In the genomic region with DNA sequence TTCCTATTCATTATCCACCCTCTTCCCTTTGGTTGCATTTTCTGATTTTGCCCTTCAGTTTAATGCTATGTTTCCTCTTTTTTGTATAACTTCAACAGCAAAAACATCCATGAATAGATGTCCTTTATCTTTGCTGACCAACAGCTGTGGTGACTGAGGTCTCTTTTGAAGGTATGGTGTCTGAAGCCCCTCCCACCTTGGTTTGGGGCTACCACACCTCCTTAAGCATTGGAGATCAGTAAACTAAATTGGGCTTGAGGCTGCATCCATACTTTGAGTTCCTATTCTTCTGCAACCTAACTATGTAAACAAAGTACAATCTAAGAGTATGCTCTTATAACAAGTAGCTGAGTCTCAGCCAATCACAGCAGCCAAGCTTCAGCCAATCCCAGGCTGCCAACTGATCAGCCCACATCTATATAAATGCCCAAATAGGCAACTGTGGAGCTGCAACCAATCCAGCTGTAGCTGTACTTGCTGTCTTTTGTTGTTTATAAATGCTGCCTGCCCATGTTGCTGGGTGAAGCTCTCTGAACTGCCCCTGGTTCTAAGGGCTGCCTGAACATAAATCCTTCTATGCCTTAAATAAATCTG, we compare ENCODE assay signal across 10 cellular contexts.
DNase-seq lines count a peak whose midpoint lies in the region; ATAC-seq and TF ChIP-seq lines count a peak whose summit lies in the region.
"Had no signal": no experiment of that assay in that cellular context is flagged by ENCODE, and none has a peak within 500 bp of the region (broad histone marks: within the 10 kb centered on the region; RNA-seq: fewer than 3 reads in every experiment).

No MANE protein-coding gene starts in this region.

- no peaks in the 10 kb centered on the region for H3K36me3 Mint-ChIP-seq in activated CD8-positive, alpha-beta T cell treated with anti-CD3 and anti-CD28 coated beads for 36 hours (ENCODE audit: low read depth)

- no peak for TF ChIP-seq EP300 in sigmoid colon (IDR thresholded peaks at IDR 0.05)

- in situ Hi-C loops in KBM-7 (cut with MboI; ENCODE audit: low pct_unique_long_range_greater_than_20kb, low sequenced_read_pairs) (loop anchor here (10.0 kb wide), 1 partner anchor 115 kb away; no protein-coding TSS in a partner anchor), mammary epithelial cell (cut with MboI; ENCODE audit: low sequenced_read_pairs in 2 of 2) (loop anchor here (5.0 to 10.0 kb wide), 5 partner anchors 113 to 225 kb away; no protein-coding TSS in a partner anchor)

- no TSS peak for BruUV-seq in mammary epithelial cell (replicated peaks; lab: Mats Ljungman, UMichigan)

- peak; percentile 42 for DNase-seq in NCI-H748 (lab: John Stamatoyannopoulos, UW; ENCODE audit: unreplicated experiment)
- DNase-seq in NCI-H748 treated with DMSO at 0.1 percent for 48 hours (lab: John Stamatoyannopoulos, UW), result no peak
- peak; percentile 28 for DNase-seq in KBM-7
- DNase-seq in mammary epithelial cell, result peak; percentile 39
- no peak for DNase-seq in sigmoid colon
- DNase-seq in superior temporal gyrus (ENCODE audit: extremely low spot score), result no peak
- DNase-seq in activated CD8-positive, alpha-beta T cell treated with anti-CD3 and anti-CD28 coated beads for 36 hours, result no peak
- DNase-seq: effector memory CD4-positive, alpha-beta T cell; stimulated activated CD4-positive, alpha-beta T cell treated with anti-CD3 and anti-CD28 coated beads, Interleukin-4, amount 100 ng/mL, for 1 hour had no signal

- H3K9me3 ChIP-seq in mammary epithelial cell (replicated peaks; ENCODE audit: insufficient read depth, low read length), result no peaks in the 10 kb centered on the region
- no peaks in the 10 kb centered on the region for H3K9me3 ChIP-seq in sigmoid colon

- POLR2A ChIA-PET in activated CD8-positive, alpha-beta T cell treated with anti-CD3 and anti-CD28 coated beads for 36 hours (lab: Charles Lee), result no interaction called here

- H3K27ac Mint-ChIP-seq in activated CD8-positive, alpha-beta T cell treated with anti-CD3 and anti-CD28 coated beads for 36 hours, result no peak overlapping the region

- dilution Hi-C loops in mammary epithelial cell (cut with HindIII; ENCODE audit: low sequenced_read_pairs), result loop anchor here (5.0 kb wide), 1 partner anchor 128 kb away; no protein-coding TSS in a partner anchor

- no peak for ATAC-seq in HG02759 (IDR thresholded peaks at IDR 0.05; ENCODE audit: unreplicated experiment)
- ATAC-seq in activated CD8-positive, alpha-beta T cell treated with anti-CD3 and anti-CD28 coated beads for 36 hours, result no peak

- peak overlapping the region; percentile 51 for H2AFZ ChIP-seq in mammary epithelial cell (ENCODE audit: low read depth, low read length)

- no peaks in the 10 kb centered on the region for H3K79me2 ChIP-seq in mammary epithelial cell (ENCODE audit: insufficient read depth, low read length)

- H3K4me1 ChIP-seq in mammary epithelial cell (ENCODE audit: insufficient read depth, low read length) (peaks cover 26% of the 10 kb centered on the region), sigmoid colon (peaks cover 0 to 75% (median 64%) of the 10 kb centered on the region in 4 donors)

- no peaks in the 10 kb centered on the region for H3K9me3 Mint-ChIP-seq in activated CD8-positive, alpha-beta T cell treated with anti-CD3 and anti-CD28 coated beads for 36 hours

- H3K4me1 Mint-ChIP-seq in activated CD8-positive, alpha-beta T cell treated with anti-CD3 and anti-CD28 coated beads for 36 hours (ENCODE audit: low read depth), result no peaks in the 10 kb centered on the region

- H3K27ac ChIP-seq in mammary epithelial cell (ENCODE audit: insufficient read depth, low read depth, low read length) (no peak overlapping the region), sigmoid colon (peak overlapping the region; percentile 53 to 67 (median 63))

- no peak for TF ChIP-seq POLR2A in sigmoid colon (IDR thresholded peaks at IDR 0.05)

- TF ChIP-seq CTCF in mammary epithelial cell (conservative IDR thresholded peaks at IDR 0.05 in 1 of 2, IDR thresholded peaks at IDR 0.05 in 1 of 2; ENCODE audit: extremely low read depth in 1 of 2, insufficient read depth in 1 of 2, low read depth in 1 of 2, low read length in 2 of 2), result no peak
- TF ChIP-seq CTCF in sigmoid colon (IDR thresholded peaks at IDR 0.05), result no peak
- TF ChIP-seq CTCF in activated CD8-positive, alpha-beta T cell treated with anti-CD3 and anti-CD28 coated beads for 36 hours (IDR thresholded peaks at IDR 0.05), result no peak

- no peak overlapping the region for H3K4me3 Mint-ChIP-seq in activated CD8-positive, alpha-beta T cell treated with anti-CD3 and anti-CD28 coated beads for 36 hours

- H3K9ac ChIP-seq in mammary epithelial cell (ENCODE audit: insufficient read depth, low read length), result no peak overlapping the region

- H3K27me3 Mint-ChIP-seq in activated CD8-positive, alpha-beta T cell treated with anti-CD3 and anti-CD28 coated beads for 36 hours, result peaks cover 6% of the 10 kb centered on the region

- H4K20me1 ChIP-seq in mammary epithelial cell (ENCODE audit: insufficient read depth, low read length), result no peaks in the 10 kb centered on the region

- H3K27me3 ChIP-seq in mammary epithelial cell (ENCODE audit: insufficient read depth, low read length), result no peaks in the 10 kb centered on the region
- H3K27me3 ChIP-seq in sigmoid colon, result no peaks in the 10 kb centered on the region

- CTCF ChIA-PET in mammary epithelial cell (lab: Charles Lee; ENCODE audit: low non-redundant PET), result interaction anchor here (0.7 kb wide), 1 partner anchor 158 kb away, joined by 3 read pairs; no protein-coding TSS in a partner anchor
- CTCF ChIA-PET in activated CD8-positive, alpha-beta T cell treated with anti-CD3 and anti-CD28 coated beads for 36 hours (lab: Charles Lee), result interaction anchor here (1.0 to 15.3 kb wide), 3 partner anchors 14 to 227 kb away, joined by 3 to 244 read pairs (median 15); no protein-coding TSS in a partner anchor

- no peak overlapping the region for H3K4me2 ChIP-seq in mammary epithelial cell (ENCODE audit: insufficient read depth, low read depth, low read length)

- H3K36me3 ChIP-seq in mammary epithelial cell (ENCODE audit: insufficient read depth, low read length), result no peaks in the 10 kb centered on the region
- peaks cover 8 to 58% (median 27%) of the 10 kb centered on the region in 4 donors for H3K36me3 ChIP-seq in sigmoid colon

- H3K4me3 ChIP-seq in mammary epithelial cell (replicated peaks in 1 of 3; ENCODE audit: insufficient read depth in 1 of 3, low read depth in 2 of 3, low read length in 3 of 3) (no peak overlapping the region), sigmoid colon (no peak overlapping the region)

- intact Hi-C loops in mammary epithelial cell (cut with micrococcal nuclease) (no loop called here), sigmoid colon (cut with DNase I) (no loop called here)
- intact Hi-C loops in activated CD8-positive, alpha-beta T cell treated with anti-CD3 and anti-CD28 coated beads for 36 hours (cut with micrococcal nuclease), result loop anchor here (2.0 to 10.0 kb wide), 3 partner anchors 113 to 735 kb away; no protein-coding TSS in a partner anchor

Comparison
In these comparisons a context has a peak if more than half of its experiments do, and no peak if none do; other contexts are left out.
1. DNase-seq: peak in NCI-H748 (single experiment), KBM-7 (single experiment) and mammary epithelial cell (single experiment); none in NCI-H748 treated with DMSO at 0.1 percent for 48 hours (single experiment), sigmoid colon (single experiment), superior temporal gyrus (single experiment) and activated CD8-positive, alpha-beta T cell treated with anti-CD3 and anti-CD28 coated beads for 36 hours (single experiment).